Comparison of ENCODE assay signal across 12 cellular contexts in the genomic region with DNA sequence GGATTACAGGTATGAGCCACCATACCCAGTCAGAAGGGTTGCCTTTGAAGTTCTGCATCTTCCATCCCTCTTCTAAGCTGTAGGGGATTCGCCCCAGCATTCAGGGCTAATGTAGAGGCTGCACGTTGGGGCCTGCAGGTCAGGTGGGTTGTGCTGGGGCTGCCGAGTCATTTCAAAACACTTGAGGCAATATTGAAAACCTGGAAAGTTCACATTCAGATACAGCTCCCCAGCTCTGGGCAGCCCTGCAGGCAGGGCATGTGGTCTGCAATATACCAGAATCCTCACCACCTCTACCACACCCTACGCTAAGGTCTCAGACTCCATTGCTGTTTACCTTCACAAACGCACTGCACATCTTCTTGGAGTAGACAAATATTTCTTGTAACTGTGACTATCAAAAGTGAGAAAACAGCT. TPM values are rescaled to one million over a fixed set of nuclear protein-coding genes. Genes with fewer than 3 reads are reported as not detected.
A peak's percentile ranks its signal among the peaks of the same experiment; 100 is the strongest.
DNase-seq lines count a peak whose midpoint lies in the region; ATAC-seq, FAIRE-seq and TF ChIP-seq lines count a peak whose summit lies in the region.
"Had no signal": no experiment of that assay in that cellular context is flagged by ENCODE, and none has a peak within 500 bp of the region (broad histone marks: within the 10 kb centered on the region; RNA-seq: fewer than 3 reads in every experiment).

No MANE protein-coding gene starts in this region.

- no peaks in the 10 kb centered on the region for H3K36me3 Mint-ChIP-seq in endothelial cell (ENCODE audit: low read depth, unreplicated experiment)

- no peak overlapping the region for H3K27ac Mint-ChIP-seq in endothelial cell (ENCODE audit: unreplicated experiment)

- no peak overlapping the region for H3K9ac ChIP-seq in Karpas-422 (ENCODE audit: low read length)

- no peaks in the 10 kb centered on the region for H3K9me3 Mint-ChIP-seq in endothelial cell (ENCODE audit: unreplicated experiment)

- no peaks in the 10 kb centered on the region for H3K9me2 ChIP-seq in Karpas-422 (replicated peaks; ENCODE audit: insufficient read depth, low read length)

- H2AFZ ChIP-seq in Karpas-422 (ENCODE audit: low read length), result no peak overlapping the region

- H3K4me1 Mint-ChIP-seq in endothelial cell (ENCODE audit: unreplicated experiment), result no peaks in the 10 kb centered on the region

- H3K27me3 Mint-ChIP-seq in endothelial cell (ENCODE audit: unreplicated experiment), result peaks cover 10% of the 10 kb centered on the region

- DNase-seq in GM20000 (ENCODE audit: low spot score) (peak; percentile 68), bronchial epithelial cell (ENCODE audit: low read depth) (peak; percentile 49), SJCRH30 (no peak), Karpas-422 (no peak), COLO668 (lab: John Stamatoyannopoulos, UW; ENCODE audit: unreplicated experiment) (no peak), endothelial cell (ENCODE audit: low spot score) (no peak)
- DNase-seq: left ventricle myocardium superior, right cardiac atrium had no signal

- TF ChIP-seq CTCF in GM20000 (IDR thresholded peaks at IDR 0.05; ENCODE audit: extremely low read depth, missing control alignments), result no peak
- TF ChIP-seq CTCF in bronchial epithelial cell (IDR thresholded peaks at IDR 0.05; ENCODE audit: insufficient read depth, low read length, severe bottlenecking), result no peak
- no peak for TF ChIP-seq CTCF in endothelial cell (IDR thresholded peaks at IDR 0.05; ENCODE audit: unreplicated experiment)

- no peaks in the 10 kb centered on the region for H3K36me3 ChIP-seq in bronchial epithelial cell (ENCODE audit: control insufficient read depth, insufficient read depth, low read length)
- no peaks in the 10 kb centered on the region for H3K36me3 ChIP-seq in SJCRH30
- H3K36me3 ChIP-seq in Karpas-422 (ENCODE audit: insufficient read depth, low read length), result no peaks in the 10 kb centered on the region
- H3K36me3 ChIP-seq: thoracic aorta had no signal

- no peak overlapping the region for H3K4me3 Mint-ChIP-seq in endothelial cell (ENCODE audit: unreplicated experiment)

- ATAC-seq in GM18508 (IDR thresholded peaks at IDR 0.05; ENCODE audit: insufficient read depth, unreplicated experiment) (peak; percentile 41), HG03175 (IDR thresholded peaks at IDR 0.05; ENCODE audit: unreplicated experiment) (peak; percentile 42)
- ATAC-seq: left ventricle myocardium superior, right cardiac atrium had no signal

- H3K27ac ChIP-seq in SJCRH30, result no peak overlapping the region
- no peak overlapping the region for H3K27ac ChIP-seq in Karpas-422 (ENCODE audit: low read length)
- H3K27ac ChIP-seq: thoracic aorta had no signal

- no peaks in the 10 kb centered on the region for H4K20me1 ChIP-seq in Karpas-422 (ENCODE audit: insufficient read depth, low read depth, low read length)

- H3K4me2 ChIP-seq in Karpas-422 (ENCODE audit: low read depth, low read length, poor library complexity, severe bottlenecking), result no peak overlapping the region

- H3K27me3 ChIP-seq in bronchial epithelial cell (ENCODE audit: control insufficient read depth, insufficient read depth, low read length), result no peaks in the 10 kb centered on the region
- no peaks in the 10 kb centered on the region for H3K27me3 ChIP-seq in SJCRH30
- H3K27me3 ChIP-seq in Karpas-422 (ENCODE audit: low read length), result no peaks in the 10 kb centered on the region

- no peaks in the 10 kb centered on the region for H3K79me2 ChIP-seq in Karpas-422 (ENCODE audit: low read length)

- FAIRE-seq in bronchial epithelial cell (lab: Jason Lieb, UNC), result no peak
- FAIRE-seq: endothelial cell of umbilical vein had no signal

- H3K4me1 ChIP-seq in SJCRH30 (peaks cover 14% of the 10 kb centered on the region), Karpas-422 (ENCODE audit: low read length) (peaks cover 14% of the 10 kb centered on the region)

- H3K4me3 ChIP-seq in bronchial epithelial cell (ENCODE audit: low read depth, low read length), result no peak overlapping the region
- no peak overlapping the region for H3K4me3 ChIP-seq in SJCRH30
- H3K4me3 ChIP-seq in Karpas-422 (ENCODE audit: low read length), result no peak overlapping the region
- H3K4me3 ChIP-seq: thoracic aorta had no signal

- H3K9me3 ChIP-seq in SJCRH30 (replicated peaks) (no peaks in the 10 kb centered on the region), Karpas-422 (ENCODE audit: low read length) (no peaks in the 10 kb centered on the region)
- H3K9me3 ChIP-seq: thoracic aorta had no signal

RNA-seq across cellular contexts. Expression of gene CCNE1, which starts 24.6 kb away (rescaled TPM):
- 6.1 and 9.9 TPM in 2 replicates for total RNA-seq in bronchial epithelial cell
- total RNA-seq in SJCRH30 (2014; rRNA removed; shearing (Covaris generic)), result 66.3 and 72.7 TPM in 2 replicates
- total RNA-seq in Karpas-422 (2014; rRNA removed; shearing (Covaris generic); ENCODE audit: low replicate concordance), result 12.0 and 20.1 TPM in 2 replicates
- 2.3 TPM for total RNA-seq in endothelial cell (ENCODE audit: unreplicated experiment)

Comparison
In these comparisons a context has a peak if more than half of its experiments do, and no peak if none do; other contexts are left out.
1. DNase-seq: peak in GM20000 (single experiment) and bronchial epithelial cell (single experiment); none in SJCRH30 (0 of 2), Karpas-422 (single experiment), COLO668 (single experiment) and endothelial cell (single experiment).